8 cellular contexts compared by ENCODE assay signal in genomic region chr2:175366814-175367213, GRCh38.
DNase-seq lines count a peak whose midpoint lies in the region; ATAC-seq and TF ChIP-seq lines count a peak whose summit lies in the region.

No MANE protein-coding gene starts in this region.

- H3K9me3 Mint-ChIP-seq in H9 = no peaks in the 10 kb centered on the region
- no peaks in the 10 kb centered on the region for H3K9me3 Mint-ChIP-seq in stimulated activated memory B cell treated with anti-CD40 and anti-IgM and Interleukin-4, amounts not matched to agents 10 μg/mL and 1 μg/mL and 100 μg/mL, for 72 hours

- H2AFZ ChIP-seq in H9 (ENCODE audit: low read length) = no peak overlapping the region

- H3T11ph ChIP-seq in H9 (ENCODE audit: low read length) = no peak overlapping the region

- TF ChIP-seq POLR2A in GM18505 (IDR thresholded peaks at IDR 0.05; ENCODE audit: borderline replicate concordance, extremely low read depth, insufficient read depth, insufficient read length) = no peak

- no peak overlapping the region for H3K4me3 ChIP-seq in epithelial cell of esophagus (ENCODE audit: low read length)

- H3K9me3 ChIP-seq in H9 (ENCODE audit: control insufficient read depth, low read depth, low read length) = no peaks in the 10 kb centered on the region

- H3K36me3 Mint-ChIP-seq in H9 (ENCODE audit: insufficient read depth in 1 of 3, low read depth in 3 of 3) = no peaks in the 10 kb centered on the region
- H3K36me3 Mint-ChIP-seq in stimulated activated memory B cell treated with anti-CD40 and anti-IgM and Interleukin-4, amounts not matched to agents 10 μg/mL and 1 μg/mL and 100 μg/mL, for 72 hours = no peaks in the 10 kb centered on the region

- no CpG with 5 or more reads among the region's 7 CpGs for WGBS in H9 (ENCODE audit: extremely low coverage, insufficient read length, low lambda C conversion rate)

- H2AK5ac ChIP-seq in H9 (ENCODE audit: insufficient read length, low read length) = no peak overlapping the region

- DNase-seq in ELF-1 (ENCODE audit: low read depth, low spot score) = peak; percentile 58
- peak; percentile 52 for DNase-seq in H9
- peak; percentile 11 for DNase-seq in NCI-H1048 (lab: John Stamatoyannopoulos, UW)
- peak; percentile 76 for DNase-seq in SK-MEL-5 (ENCODE audit: low read depth, low spot score)
- DNase-seq in epithelial cell of esophagus (ENCODE audit: low read depth) = peak; percentile 59
- DNase-seq in myocyte (ENCODE audit: low read depth) = peak; percentile 50

- H4K8ac ChIP-seq in H9 (replicated peaks; ENCODE audit: insufficient read length, low read depth, low read length) = no peak overlapping the region

- H3K79me2 ChIP-seq in H9 (ENCODE audit: insufficient read depth, low read length) = no peaks in the 10 kb centered on the region

- in situ Hi-C loops in SK-MEL-5 (cut with HindIII; ENCODE audit: low pct_unique_long_range_greater_than_20kb, low sequenced_read_pairs) = no loop called here

- peaks cover 20% of the 10 kb centered on the region for H3K27me3 Mint-ChIP-seq in H9 (ENCODE audit: low read depth)
- H3K27me3 Mint-ChIP-seq in stimulated activated memory B cell treated with anti-CD40 and anti-IgM and Interleukin-4, amounts not matched to agents 10 μg/mL and 1 μg/mL and 100 μg/mL, for 72 hours = peaks cover 16% of the 10 kb centered on the region

- no peak overlapping the region for H3K4ac ChIP-seq in H9 (ENCODE audit: low read depth, low read length)

- no peaks in the 10 kb centered on the region for H3K27me3 ChIP-seq in H9 (ENCODE audit: insufficient read depth, low read length)

- H3K27ac Mint-ChIP-seq in H9 = no peak overlapping the region
- H3K27ac Mint-ChIP-seq in stimulated activated memory B cell treated with anti-CD40 and anti-IgM and Interleukin-4, amounts not matched to agents 10 μg/mL and 1 μg/mL and 100 μg/mL, for 72 hours = no peak overlapping the region

- H3K4me2 ChIP-seq in H9 (ENCODE audit: insufficient read depth, insufficient read length, low read length) = no peak overlapping the region

- no peak overlapping the region for H3K18ac ChIP-seq in H9 (ENCODE audit: insufficient read length, low read depth, low read length)

- no peak overlapping the region for H3K14ac ChIP-seq in H9 (ENCODE audit: insufficient read depth, low read length)

- ATAC-seq in stimulated activated memory B cell treated with anti-CD40 and anti-IgM and Interleukin-4, amounts not matched to agents 10 μg/mL and 1 μg/mL and 100 μg/mL, for 72 hours = no peak
- ATAC-seq in GM18505 (IDR thresholded peaks at IDR 0.05; ENCODE audit: unreplicated experiment) = no peak

- no peaks in the 10 kb centered on the region for H3K4me1 ChIP-seq in H9 (ENCODE audit: insufficient read depth, low read length)

- H2BK12ac ChIP-seq in H9 (ENCODE audit: insufficient read length, low read depth, low read length) = no peak overlapping the region

- no peak overlapping the region for H2BK120ac ChIP-seq in H9 (ENCODE audit: low read depth, low read length, poor library complexity, severe bottlenecking)

- H3K9ac ChIP-seq in H9 (ENCODE audit: extremely low read depth, insufficient read length, low read length) = no peak overlapping the region

- no peak overlapping the region for H3K23ac ChIP-seq in H9 (ENCODE audit: insufficient read length, low read depth, low read length)

- H3K23me2 ChIP-seq in H9 (ENCODE audit: insufficient read length, low read depth, low read length, poor library complexity, severe bottlenecking) = no peaks in the 10 kb centered on the region

- peak; percentile 91 for TF ChIP-seq CTCF in H9 (conservative IDR thresholded peaks at IDR 0.05)
- peak; percentile 80 for TF ChIP-seq CTCF in epithelial cell of esophagus (IDR thresholded peaks at IDR 0.05; ENCODE audit: insufficient read depth, low read depth, low read length, missing control alignments)

- no peak overlapping the region for H3K4me3 Mint-ChIP-seq in H9
- H3K4me3 Mint-ChIP-seq in stimulated activated memory B cell treated with anti-CD40 and anti-IgM and Interleukin-4, amounts not matched to agents 10 μg/mL and 1 μg/mL and 100 μg/mL, for 72 hours = no peak overlapping the region

- H3K4me1 Mint-ChIP-seq in H9 = peaks cover 1% of the 10 kb centered on the region in 2 experiments; a peak in 2 of 4 replicates
- H3K4me1 Mint-ChIP-seq in stimulated activated memory B cell treated with anti-CD40 and anti-IgM and Interleukin-4, amounts not matched to agents 10 μg/mL and 1 μg/mL and 100 μg/mL, for 72 hours = no peaks in the 10 kb centered on the region

- H2BK20ac ChIP-seq in H9 (ENCODE audit: low read depth, low read length, poor library complexity, severe bottlenecking) = no peak overlapping the region

- H2BK5ac ChIP-seq in H9 (ENCODE audit: insufficient read length, low read length) = no peak overlapping the region

- no peak overlapping the region for H4K91ac ChIP-seq in H9 (ENCODE audit: insufficient read length, low read depth, low read length)

- H3K27ac ChIP-seq in H9 (ENCODE audit: insufficient read length, low read depth, low read length) = no peak overlapping the region

- H2BK15ac ChIP-seq in H9 (ENCODE audit: low read depth, low read length) = no peak overlapping the region

- no peaks in the 10 kb centered on the region for H3K79me1 ChIP-seq in H9 (ENCODE audit: insufficient read depth, low read depth, low read length, poor library complexity, severe bottlenecking)

- H4K5ac ChIP-seq in H9 (ENCODE audit: insufficient read length, low read depth, low read length) = no peak overlapping the region

- no peaks in the 10 kb centered on the region for H4K20me1 ChIP-seq in H9 (ENCODE audit: control insufficient read depth, insufficient read depth, insufficient read length)

- H3K56ac ChIP-seq in H9 (ENCODE audit: insufficient read length, low read depth, low read length) = no peak overlapping the region

Comparison
In these comparisons a context has a peak if more than half of its experiments do, and no peak if none do; other contexts are left out.
1. DNase-seq: peak in every context shown above with its lines; median percentile 76 in SK-MEL-5; 59 in epithelial cell of esophagus; 58 in ELF-1; 52 in H9; 50 in myocyte; 11 in NCI-H1048.